ENCODE assay signal across 8 cellular contexts in the genomic region with DNA sequence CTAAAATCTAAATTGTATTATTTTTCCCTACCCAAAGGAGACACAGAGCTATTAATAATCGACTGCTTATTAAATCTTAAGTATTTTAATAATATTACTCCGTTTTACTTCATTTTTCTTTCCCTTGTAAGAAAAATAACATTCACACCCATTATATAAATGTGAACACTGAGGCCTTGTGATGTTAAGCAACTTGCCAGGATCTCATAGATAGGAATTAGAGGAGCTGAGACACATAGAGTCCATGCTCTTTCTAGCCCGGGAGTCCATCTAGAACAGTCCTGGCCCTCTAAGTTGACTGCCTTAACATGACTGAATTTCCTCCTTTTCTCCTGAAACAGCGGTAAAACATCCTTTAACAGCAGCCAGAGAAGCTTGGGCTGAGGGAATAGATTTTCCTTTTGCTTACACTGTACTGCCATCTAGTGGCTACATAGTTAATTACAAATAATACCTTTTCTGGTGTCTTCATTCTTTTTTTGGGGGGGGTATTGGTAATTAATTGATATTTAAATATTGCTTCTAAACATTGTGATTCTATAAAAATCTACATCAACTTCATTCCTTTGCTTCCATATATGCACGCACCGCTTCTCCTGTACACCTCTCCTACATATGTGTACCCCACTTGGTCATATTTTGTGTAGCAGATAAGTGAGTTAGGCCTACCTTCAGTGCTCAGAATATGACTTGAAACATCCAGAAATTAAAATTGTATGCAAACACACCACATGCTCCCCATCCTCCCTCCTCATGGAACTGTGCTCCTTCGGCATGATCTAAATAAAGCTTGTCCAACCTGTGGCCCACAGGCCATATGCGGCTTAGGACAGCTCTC.
DNase-seq lines count a peak whose midpoint lies in the region; ATAC-seq and TF ChIP-seq lines count a peak whose summit lies in the region.

No MANE protein-coding gene starts in this region.

- H2BK12ac ChIP-seq in mesenchymal stem cell (ENCODE audit: low read length in 2 of 2), result no peak overlapping the region

- no peaks in the 10 kb centered on the region for H3K36me3 ChIP-seq in mesenchymal stem cell (ENCODE audit: control insufficient read depth in 1 of 2, insufficient read depth in 2 of 2, low read depth in 1 of 2, low read length in 2 of 2)

- no peak overlapping the region for H2BK5ac ChIP-seq in mesenchymal stem cell (ENCODE audit: low read depth, low read length, poor library complexity, severe bottlenecking)

- H3K27ac ChIP-seq in C4-2B (no peak overlapping the region), mesenchymal stem cell (ENCODE audit: low read length, poor library complexity, severe bottlenecking) (no peak overlapping the region)

- H3K27me3 ChIP-seq in mesenchymal stem cell (ENCODE audit: control insufficient read depth in 1 of 2, insufficient read depth in 1 of 2, low read length in 2 of 2), result peaks cover 0 to 6% of the 10 kb centered on the region in 2 experiments

- no peak overlapping the region for H2BK15ac ChIP-seq in mesenchymal stem cell (ENCODE audit: low read depth, poor library complexity, severe bottlenecking)

- no peak overlapping the region for H3K4ac ChIP-seq in mesenchymal stem cell (ENCODE audit: low read depth in 1 of 2, low read length in 2 of 2)

- no peak overlapping the region for H2BK120ac ChIP-seq in mesenchymal stem cell (ENCODE audit: low read depth, low read length)

- TF ChIP-seq CTCF in C4-2B (conservative IDR thresholded peaks at IDR 0.05) (peak; percentile 66), choroid plexus epithelial cell (conservative IDR thresholded peaks at IDR 0.05; ENCODE audit: low read depth, low read length) (peak; percentile 65)

- DNase-seq in NCI-H82 (lab: John Stamatoyannopoulos, UW) (peak; percentile 85), choroid plexus epithelial cell (ENCODE audit: low read depth) (peak; percentile 75), mesenchymal stem cell (peak; percentile 51), posterior vena cava (ENCODE audit: low spot score) (no peak)
- no peak for DNase-seq in activated naive CD4-positive, alpha-beta T cell treated with Interleukin-2 at 50 U/mL for 16 hours

- H2AFZ ChIP-seq in mesenchymal stem cell (ENCODE audit: low read depth, low read length), result no peak overlapping the region

- H3K4me3 ChIP-seq in choroid plexus epithelial cell (ENCODE audit: low read depth, low read length) (no peak overlapping the region), mesenchymal stem cell (ENCODE audit: insufficient read depth in 1 of 2, low read depth in 1 of 2, low read length in 2 of 2) (no peak overlapping the region)

- no peaks in the 10 kb centered on the region for H3K79me1 ChIP-seq in mesenchymal stem cell (replicated peaks; ENCODE audit: low read length, poor library complexity, severe bottlenecking)

- H3K4me1 ChIP-seq in mesenchymal stem cell (ENCODE audit: control insufficient read depth, insufficient read depth, low read depth, low read length), result peaks cover 6% of the 10 kb centered on the region

- no peak overlapping the region for H4K8ac ChIP-seq in mesenchymal stem cell (ENCODE audit: low read length)

- no peaks in the 10 kb centered on the region for H3K9me3 ChIP-seq in mesenchymal stem cell (ENCODE audit: control insufficient read depth, low read length)

- H3K14ac ChIP-seq in mesenchymal stem cell (ENCODE audit: low read length in 2 of 2), result no peak overlapping the region

- WGBS in mesenchymal stem cell, result 27% methylated on average over 4 of the region's 8 CpGs

- no peak overlapping the region for H3K9ac ChIP-seq in mesenchymal stem cell (ENCODE audit: low read length)

- ATAC-seq in GM18867 (IDR thresholded peaks at IDR 0.05; ENCODE audit: unreplicated experiment) (peak; percentile 59), HG03469 (IDR thresholded peaks at IDR 0.05; ENCODE audit: unreplicated experiment) (peak; percentile 44)

- intact Hi-C loops in posterior vena cava (cut with DNase I), result loop anchor here (5.0 to 10.0 kb wide), 2 partner anchors 1414 to 1416 kb away; no protein-coding TSS in a partner anchor

- H4K91ac ChIP-seq in mesenchymal stem cell (ENCODE audit: low read length), result no peak overlapping the region

- H2AK5ac ChIP-seq in mesenchymal stem cell (ENCODE audit: low read length, severe bottlenecking), result no peak overlapping the region

- H3K18ac ChIP-seq in mesenchymal stem cell (ENCODE audit: low read depth in 1 of 2, low read length in 2 of 2), result no peak overlapping the region

- no peak overlapping the region for H3K4me2 ChIP-seq in mesenchymal stem cell (ENCODE audit: low read length, poor library complexity, severe bottlenecking)

- no peak overlapping the region for H3K23ac ChIP-seq in mesenchymal stem cell (ENCODE audit: low read length in 2 of 2)

Comparison
In these comparisons a context has a peak if more than half of its experiments do, and no peak if none do; other contexts are left out.
1. DNase-seq: peak in NCI-H82 (single experiment), choroid plexus epithelial cell (single experiment) and mesenchymal stem cell (single experiment); none in posterior vena cava (single experiment) and activated naive CD4-positive, alpha-beta T cell treated with Interleukin-2 at 50 U/mL for 16 hours (single experiment).